Comparison of ENCODE assay signal across 8 cellular contexts in the genomic region with DNA sequence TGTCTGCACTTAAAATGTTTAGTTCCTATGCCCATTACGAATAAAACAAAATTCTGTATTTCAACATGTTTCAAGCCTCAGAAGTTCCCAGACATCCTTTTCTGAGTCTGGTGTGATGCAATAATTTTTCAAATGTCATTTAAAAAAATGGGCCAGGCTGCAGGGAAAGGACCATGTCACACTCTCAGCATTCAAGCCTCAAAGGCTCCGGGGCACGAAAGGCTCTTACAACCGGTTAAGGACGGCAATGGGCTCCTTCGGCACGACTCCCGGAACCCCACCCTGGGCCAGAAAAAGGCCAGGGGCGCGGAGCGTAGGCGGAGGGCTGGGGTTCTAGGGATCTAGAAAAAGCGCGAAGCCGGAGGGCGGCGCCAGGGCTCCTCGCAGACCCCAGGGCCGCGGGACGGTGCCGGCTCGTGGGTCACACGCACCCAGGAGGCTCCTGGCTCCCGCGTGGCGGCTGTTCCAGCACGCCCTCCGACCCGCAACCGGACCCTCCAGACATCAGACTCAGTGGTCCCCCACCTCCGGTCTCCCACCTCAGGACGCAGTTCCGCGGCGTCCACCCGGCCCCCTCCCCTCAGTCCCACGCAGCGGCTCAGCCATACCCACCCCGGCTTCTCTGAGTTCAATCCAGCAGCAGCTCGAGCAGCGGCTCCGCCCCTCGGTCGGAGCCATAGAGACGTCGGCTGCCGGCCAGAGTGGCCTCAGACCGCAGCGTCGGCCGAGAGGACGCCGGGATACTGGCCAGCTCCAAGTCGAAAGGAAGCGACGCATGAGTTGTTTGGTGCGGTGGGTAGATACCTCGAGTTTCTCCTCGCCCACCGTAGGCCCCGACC. TPM values are rescaled to one million over a fixed set of nuclear protein-coding genes. Genes with fewer than 3 reads are reported as not detected.
A peak's percentile ranks its signal among the peaks of the same experiment; 100 is the strongest.
DNase-seq lines count a peak whose midpoint lies in the region; ATAC-seq and TF ChIP-seq lines count a peak whose summit lies in the region.

A gene with protein sequence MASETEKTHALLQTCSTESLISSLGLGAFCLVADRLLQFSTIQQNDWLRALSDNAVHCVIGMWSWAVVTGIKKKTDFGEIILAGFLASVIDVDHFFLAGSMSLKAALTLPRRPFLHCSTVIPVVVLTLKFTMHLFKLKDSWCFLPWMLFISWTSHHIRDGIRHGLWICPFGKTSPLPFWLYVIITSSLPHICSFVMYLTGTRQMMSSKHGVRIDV (minus strand): TSS at position 656 of the 839 bp plus-strand sequence. CDS start 29,896 bp downstream, outside the sequence.

- no peak for TF ChIP-seq CTCF in Panc1 (IDR thresholded peaks at IDR 0.05)

- 0 to 1% methylated on average over 55 to 62 of the region's 62 CpGs for whole genome bisulfite sequencing in esophagus, 2 donors

- ATAC-seq in GM21619 (IDR thresholded peaks at IDR 0.05; ENCODE audit: unreplicated experiment) (peak; percentile 87), Panc1 (peak; percentile 98)
- ATAC-seq in activated T-cell treated with anti-CD3 and anti-CD28 coated beads, Interleukin-2, amount 50 U/mL, for 4 hours, result peak; percentile 90 to 91

- H3K4me1 Mint-ChIP-seq in activated T-cell treated with anti-CD3 and anti-CD28 coated beads, Interleukin-2, amount 50 U/mL, for 4 hours (ENCODE audit: low read depth), result peaks cover 43% of the 10 kb centered on the region

- H3K4me1 ChIP-seq in Panc1 (ENCODE audit: control insufficient read depth, insufficient read depth, low read length) (peaks cover 9% of the 10 kb centered on the region), esophagus (ENCODE audit: control insufficient read depth in 2 of 2, insufficient read depth in 2 of 2, low read length in 1 of 2) (no peaks in the 10 kb centered on the region), muscle layer of duodenum (ENCODE audit: control insufficient read depth in 1 of 2, insufficient read depth in 2 of 2, low read length in 2 of 2) (peaks cover 11 to 16% of the 10 kb centered on the region in 2 donors)

- H3K27ac ChIP-seq in Panc1 (ENCODE audit: low read length) (peak within 1 kb of the TSS; percentile 96), esophagus (ENCODE audit: low read depth in 2 of 2, low read length in 1 of 2) (peak within 1 kb of the TSS; percentile 99), muscle layer of duodenum (ENCODE audit: low read length) (peak within 1 kb of the TSS; percentile 99)

- H3K9me3 ChIP-seq in Panc1 (ENCODE audit: control insufficient read depth, insufficient read depth, low read depth, low read length), result no peaks in the 10 kb centered on the region
- no peaks in the 10 kb centered on the region for H3K9me3 ChIP-seq in esophagus (ENCODE audit: control insufficient read depth in 2 of 2, insufficient read depth in 1 of 2, low read depth in 1 of 2, low read length in 1 of 2)
- H3K9me3 ChIP-seq in muscle layer of duodenum (ENCODE audit: control insufficient read depth in 1 of 2, low read length in 2 of 2), result no peaks in the 10 kb centered on the region

- BruUV-seq in Panc1 (replicated peaks; lab: Mats Ljungman, UMichigan), result no TSS peak

- H3K4me3 ChIP-seq in Jurkat, Clone E6-1 (ENCODE audit: low read length), result peak within 1 kb of the TSS; percentile 77
- peak within 1 kb of the TSS; percentile 94 to 95 for H3K4me3 ChIP-seq in Panc1 (ENCODE audit: low read depth in 2 of 2, low read length in 2 of 2)
- peak within 1 kb of the TSS; percentile 79 to 81 for H3K4me3 ChIP-seq in esophagus (ENCODE audit: low read depth in 1 of 2, low read length in 2 of 2)
- H3K4me3 ChIP-seq in muscle layer of duodenum (ENCODE audit: low read depth in 1 of 2, low read length in 2 of 2), result peak within 1 kb of the TSS; percentile 85 to 89

- DNase-seq in DMS153 treated with DMSO at 0.1 percent for 48 hours (lab: John Stamatoyannopoulos, UW; ENCODE audit: unreplicated experiment) (peak; percentile 90), Panc1 (ENCODE audit: low read depth, low spot score) (peak; percentile 88)
- peak; percentile 84 for DNase-seq in Jurkat, Clone E6-1 (ENCODE audit: low read depth, low spot score)
- DNase-seq in activated T-cell treated with anti-CD3 and anti-CD28 coated beads, Interleukin-2, amount 50 U/mL, for 4 hours, result peak; percentile 82
- DNase-seq in stimulated activated CD8-positive, alpha-beta memory T cell treated with anti-CD3 and anti-CD28 coated beads, Interleukin-7, amount 100 ng/mL, for 4 hours (ENCODE audit: low read depth in 2 of 2), result peak; percentile 74 to 86

- H3K36me3 Mint-ChIP-seq in activated T-cell treated with anti-CD3 and anti-CD28 coated beads, Interleukin-2, amount 50 U/mL, for 4 hours (ENCODE audit: insufficient read depth), result no peaks in the 10 kb centered on the region

- H3K36me3 ChIP-seq in Panc1 (ENCODE audit: control insufficient read depth, insufficient read depth, low read length) (peaks cover 7% of the 10 kb centered on the region), esophagus (ENCODE audit: control insufficient read depth in 2 of 2, insufficient read depth in 2 of 2, low read length in 1 of 2) (no peaks in the 10 kb centered on the region), muscle layer of duodenum (ENCODE audit: control insufficient read depth in 1 of 2, insufficient read depth in 2 of 2, low read length in 2 of 2) (peaks cover 0 to 14% of the 10 kb centered on the region in 2 donors)

- in situ Hi-C loops in Panc1 (cut with HindIII; ENCODE audit: low pct_unique_long_range_greater_than_20kb, low sequenced_read_pairs), result no loop called here

- no peaks in the 10 kb centered on the region for H3K27me3 ChIP-seq in Panc1 (ENCODE audit: control insufficient read depth, insufficient read depth, low read length)
- no peaks in the 10 kb centered on the region for H3K27me3 ChIP-seq in esophagus (ENCODE audit: control insufficient read depth in 1 of 2, insufficient read depth in 2 of 2, low read length in 2 of 2)
- H3K27me3 ChIP-seq in muscle layer of duodenum (ENCODE audit: low read depth, low read length), result no peaks in the 10 kb centered on the region

- H3K27me3 Mint-ChIP-seq in activated T-cell treated with anti-CD3 and anti-CD28 coated beads, Interleukin-2, amount 50 U/mL, for 4 hours (ENCODE audit: low read depth), result no peaks in the 10 kb centered on the region

- peak within 1 kb of the TSS; percentile 97 for H3K4me3 Mint-ChIP-seq in activated T-cell treated with anti-CD3 and anti-CD28 coated beads, Interleukin-2, amount 50 U/mL, for 4 hours

- POLR2A ChIA-PET in Panc1 (lab: Charles Lee), result interaction anchor here (0.6 to 1.3 kb wide), 12 partner anchors 8 to 394 kb away, joined by 3 to 14 read pairs (median 6); a partner anchor contains a TSS

- intact Hi-C loops in Panc1 (cut with micrococcal nuclease; ENCODE audit: unreplicated experiment), result loop anchor here (5.0 kb wide), 1 partner anchor 81 kb away; no protein-coding TSS in a partner anchor

- no peaks in the 10 kb centered on the region for H3K9me3 Mint-ChIP-seq in activated T-cell treated with anti-CD3 and anti-CD28 coated beads, Interleukin-2, amount 50 U/mL, for 4 hours

- CTCF ChIA-PET in Panc1 (lab: Charles Lee), result interaction anchor here (0.9 to 1.9 kb wide), 9 partner anchors 31 to 575 kb away, joined by 3 to 14 read pairs (median 5); a partner anchor contains a TSS

RNA-seq across cellular contexts. Expression of the gene that starts here (rescaled TPM):
- polyA plus RNA-seq in Jurkat, Clone E6-1 (2012; ENCODE audit: insufficient read depth, insufficient read length), result 18.3 TPM
- 22.0 TPM for total RNA-seq in Panc1 (2021; ENCODE audit: unreplicated experiment)
- polyA plus RNA-seq in Panc1 (2012; ENCODE audit: insufficient read length), result 9.5 TPM
- 10 to 100 TPM; 18.6 to 23.4 (median 21.2) TPM for total RNA-seq in activated T-cell treated with anti-CD3 and anti-CD28 coated beads, Interleukin-2, amount 50 U/mL, for 4 hours
- polyA plus RNA-seq in esophagus, result 1 to 10 TPM; 6.0 to 7.2 TPM

Comparison
In these comparisons a context has a peak if more than half of its experiments do, and no peak if none do; other contexts are left out.
1. Peak in every context shown above with its lines: DNase-seq, ATAC-seq, H3K4me3 ChIP-seq and H3K27ac ChIP-seq.